In the genomic region with DNA sequence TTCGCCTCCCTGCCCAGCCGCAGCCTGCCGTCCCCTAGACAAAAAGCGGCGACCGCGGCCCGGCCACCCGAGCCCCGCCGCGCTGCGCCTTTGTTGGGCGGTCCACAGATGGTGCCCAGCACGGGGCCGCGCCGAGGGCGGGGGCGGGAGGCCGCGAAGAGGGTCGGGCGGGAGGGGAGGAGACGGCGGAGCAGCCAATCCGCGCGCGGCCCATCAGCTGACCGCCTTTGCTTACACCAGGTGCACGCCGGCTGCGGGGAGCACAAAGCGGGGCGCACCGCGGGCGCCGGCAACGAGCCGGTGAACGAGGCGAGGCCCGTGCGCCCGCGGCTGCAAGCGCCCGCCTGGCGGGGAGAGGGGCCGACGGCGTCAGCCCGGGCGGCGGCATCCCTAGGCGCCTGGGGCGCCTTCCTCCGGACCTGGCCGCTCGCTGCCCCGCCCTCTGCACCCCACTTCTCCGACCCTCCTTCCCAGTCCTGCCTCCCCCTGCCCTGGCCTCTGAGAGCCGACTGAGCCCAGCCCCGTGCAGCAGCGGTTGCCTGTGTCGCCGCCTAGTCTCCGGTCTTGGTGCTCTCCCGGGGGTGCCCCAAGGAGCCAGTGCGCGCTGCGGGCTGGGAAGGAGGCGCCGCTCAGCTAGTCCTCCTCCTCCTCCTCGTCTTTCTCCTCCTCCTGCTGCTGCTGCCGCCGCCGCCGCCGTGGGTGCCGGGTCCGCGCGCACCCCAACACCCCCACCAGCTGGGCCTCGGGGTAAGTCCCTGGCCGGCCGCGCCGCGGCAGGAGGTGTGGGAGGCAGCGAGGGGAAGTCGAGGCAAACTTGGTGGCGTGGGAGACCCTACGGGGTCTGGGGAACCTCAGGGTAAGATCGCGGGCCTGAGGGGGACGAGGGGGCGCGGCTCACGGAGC, we compare ENCODE assay signal across 8 cellular contexts. TPM values are rescaled to one million over a fixed set of nuclear protein-coding genes. Genes with fewer than 3 reads are reported as not detected.
DNase-seq lines count a peak whose midpoint lies in the region; ATAC-seq, FAIRE-seq and TF ChIP-seq lines count a peak whose summit lies in the region.

A gene (plus strand): TSS at position 259 of the 903 bp plus-strand sequence. CDS start 45,211 bp downstream, outside the sequence.

- peak within 1 kb of the TSS; percentile 81 to 98 for H3K4me2 ChIP-seq in H1 (ENCODE audit: insufficient read depth in 1 of 2, low read depth in 2 of 2, low read length in 2 of 2)

- H2BK120ac ChIP-seq in H1 (replicated peaks; ENCODE audit: low read depth, low read length), result peak within 1 kb of the TSS; percentile 31

- H3K4me3 Mint-ChIP-seq in activated CD4-positive, alpha-beta memory T cell treated with anti-CD3 and anti-CD28 coated beads for 36 hours, result peak within 1 kb of the TSS; percentile 67

- peaks cover 5 to 18% (median 9%) of the 10 kb centered on the region in 4 experiments; a peak in 6 of 7 replicates for H3K4me1 ChIP-seq in H1 (replicated peaks in 1 of 4; ENCODE audit: control insufficient read depth in 3 of 4, insufficient read depth in 4 of 4, low read length in 3 of 4)
- H3K4me1 ChIP-seq in mucosa of descending colon (ENCODE audit: low read depth), result peaks cover 9% of the 10 kb centered on the region

- H3K27ac ChIP-seq in H1 (ENCODE audit: low read depth, low read length), result peak within 1 kb of the TSS; percentile 93

- ATAC-seq in mucosa of descending colon, result peak; percentile 82

- H3K4me1 Mint-ChIP-seq in activated CD4-positive, alpha-beta memory T cell treated with anti-CD3 and anti-CD28 coated beads for 36 hours (ENCODE audit: low read depth), result peaks cover 9% of the 10 kb centered on the region

- peak within 1 kb of the TSS; percentile 99 for H3K4ac ChIP-seq in H1 (replicated peaks; ENCODE audit: insufficient read length, low read depth, low read length)

- TF ChIP-seq RAD21 in H1 (IDR thresholded peaks at IDR 0.05 in 1 of 2, conservative IDR thresholded peaks at IDR 0.05 in 1 of 2; ENCODE audit: low read depth in 2 of 2, low read length in 2 of 2), result 0 out of 4 replicates have a peak, but pooled peaks of 1 of the 2 experiments have one; percentile 0

- H3K23ac ChIP-seq in H1 (ENCODE audit: insufficient read length), result no peak within 1 kb of the TSS

- TF ChIP-seq POLR2A in H1 (IDR thresholded peaks at IDR 0.05; ENCODE audit: control extremely low read depth in 1 of 2, low read depth in 2 of 2, low read length in 2 of 2), result peak; percentile 89 to 98

- peak in 1 of 2 experiments; percentile 62; a peak in 1 of 3 replicates for TF ChIP-seq EP300 in H1 (IDR thresholded peaks at IDR 0.05; ENCODE audit: borderline replicate concordance in 1 of 2, low read depth in 2 of 2, low read length in 2 of 2)

- intact Hi-C loops in activated CD4-positive, alpha-beta memory T cell treated with anti-CD3 and anti-CD28 coated beads for 36 hours (cut with micrococcal nuclease), result loop anchor here (10.0 kb wide), 1 partner anchor 605 kb away; no protein-coding TSS in a partner anchor
- intact Hi-C loops in mucosa of descending colon (cut with DNase I, micrococcal nuclease), result no loop called here

- no peaks in the 10 kb centered on the region for H3K36me3 Mint-ChIP-seq in activated CD4-positive, alpha-beta memory T cell treated with anti-CD3 and anti-CD28 coated beads for 36 hours

- peaks cover 0 to 32% (median 4%) of the 10 kb centered on the region in 4 experiments; a peak in 4 of 8 replicates for H3K36me3 ChIP-seq in H1 (ENCODE audit: control insufficient read depth in 2 of 4, insufficient read depth in 4 of 4, low read length in 3 of 4)
- no peaks in the 10 kb centered on the region for H3K36me3 ChIP-seq in mucosa of descending colon (ENCODE audit: low read depth)

- H3K9me3 Mint-ChIP-seq in activated CD4-positive, alpha-beta memory T cell treated with anti-CD3 and anti-CD28 coated beads for 36 hours, result peaks cover 7% of the 10 kb centered on the region

- peak within 1 kb of the TSS; percentile 1; the same call in 1 of the 2 replicates for H2AK5ac ChIP-seq in H1 (ENCODE audit: low read depth, low read length)

- peaks cover 42% of the 10 kb centered on the region for H3K27me3 Mint-ChIP-seq in activated CD4-positive, alpha-beta memory T cell treated with anti-CD3 and anti-CD28 coated beads for 36 hours

- peak within 1 kb of the TSS; percentile 68; the same call in 1 of the 2 replicates for H2BK15ac ChIP-seq in H1 (ENCODE audit: low read length)

- peak; percentile 8 for DNase-seq in GM18507 (ENCODE audit: extremely low spot score, insufficient read length, low read depth)
- peak; percentile 2 for DNase-seq in LNCaP clone FGC (ENCODE audit: low read depth)
- peak; percentile 63 for DNase-seq in activated CD4-positive, alpha-beta memory T cell treated with anti-CD3 and anti-CD28 coated beads for 36 hours
- DNase-seq in H1 (ENCODE audit: low read depth in 1 of 2, low spot score in 2 of 2), result peak; percentile 69 to 88
- DNase-seq in mucosa of descending colon, result peak; percentile 64 to 73 (median 71)
- DNase-seq in stimulated activated CD8-positive, alpha-beta memory T cell treated with anti-CD3 and anti-CD28 coated beads, Interleukin-4, amount 100 ng/mL, for 48 hours, result peak; percentile 72
- DNase-seq in SKM-1 (lab: John Stamatoyannopoulos, UW; ENCODE audit: unreplicated experiment), result no peak
- no peak for DNase-seq in NAMALWA (ENCODE audit: low spot score)

- peaks cover 0 to 7% (median 2%) of the 10 kb centered on the region in 4 experiments; a peak in 5 of 7 replicates for H3K27me3 ChIP-seq in H1 (replicated peaks in 1 of 4; ENCODE audit: control insufficient read depth in 3 of 4, extremely low read depth in 1 of 4, insufficient read depth in 3 of 4, low read length in 3 of 4)

- H3K79me1 ChIP-seq in H1 (ENCODE audit: low read depth, low read length), result no peaks in the 10 kb centered on the region

- H3K9me3 ChIP-seq in H1 (ENCODE audit: insufficient read depth in 2 of 2, low read depth in 1 of 2, low read length in 1 of 2) (no peaks in the 10 kb centered on the region), mucosa of descending colon (no peaks in the 10 kb centered on the region)

- no peak within 1 kb of the TSS for H3K27ac Mint-ChIP-seq in activated CD4-positive, alpha-beta memory T cell treated with anti-CD3 and anti-CD28 coated beads for 36 hours

- H3K4me3 ChIP-seq in LNCaP clone FGC (ENCODE audit: low read depth, low read length) (peak within 1 kb of the TSS; percentile 76), H1 (ENCODE audit: extremely low read depth in 1 of 4, insufficient read depth in 2 of 4, low read depth in 3 of 4, low read length in 4 of 4) (peak within 1 kb of the TSS; percentile 84 to 94 (median 88)), mucosa of descending colon (no peak within 1 kb of the TSS)

- H4K20me1 ChIP-seq in H1 (replicated peaks in 1 of 2; ENCODE audit: control insufficient read depth in 1 of 2, insufficient read depth in 2 of 2, low read length in 2 of 2), result peaks cover 1 to 6% of the 10 kb centered on the region in 2 experiments

- TF ChIP-seq CTCF in LNCaP clone FGC (IDR thresholded peaks at IDR 0.05; ENCODE audit: control insufficient read depth, extremely low read depth, insufficient read depth) (peak; percentile 30; the same call in 1 of the 2 replicates), H1 (IDR thresholded peaks at IDR 0.05; ENCODE audit: control extremely low read depth in 1 of 3, insufficient read depth in 1 of 3, low read depth in 1 of 3, low read length in 3 of 3) (no peak), mucosa of descending colon (IDR thresholded peaks at IDR 0.05) (no peak)

- peak within 1 kb of the TSS; percentile 97 for H4K8ac ChIP-seq in H1 (ENCODE audit: extremely low read depth, insufficient read depth, low read length)

- H2BK5ac ChIP-seq in H1 (ENCODE audit: low read depth, low read length), result peak within 1 kb of the TSS; percentile 96

- peaks cover 12% of the 10 kb centered on the region for H3K23me2 ChIP-seq in H1 (ENCODE audit: low read depth, low read length)

- H3K56ac ChIP-seq in H1 (replicated peaks; ENCODE audit: insufficient read length, low read depth, low read length), result peak within 1 kb of the TSS; percentile 91

- POLR2A ChIA-PET in activated CD4-positive, alpha-beta memory T cell treated with anti-CD3 and anti-CD28 coated beads for 36 hours (lab: Charles Lee), result no interaction called here
- POLR2A ChIA-PET in H1 (lab: Charles Lee; ENCODE audit: partially characterized antibody), result interaction anchor here (0.8 to 9.8 kb wide), 37 partner anchors 9 to 694 kb away, joined by 3 to 115 read pairs (median 5); a partner anchor contains a TSS

- H3K79me2 ChIP-seq in H1 (ENCODE audit: control insufficient read depth in 1 of 2, insufficient read depth in 2 of 2, low read length in 2 of 2), result peaks cover 17 to 48% of the 10 kb centered on the region in 2 experiments

- H3K9ac ChIP-seq in H1 (replicated peaks in 1 of 4; ENCODE audit: extremely low read depth in 1 of 4, low read depth in 3 of 4, low read length in 3 of 4), result peak within 1 kb of the TSS; percentile 88 to 94 (median 90)

- H4K5ac ChIP-seq in H1 (ENCODE audit: insufficient read length, low read depth, low read length), result peak within 1 kb of the TSS; percentile 93

- H3K18ac ChIP-seq in H1 (ENCODE audit: extremely low read depth, low read length), result peak within 1 kb of the TSS; percentile 98

- FAIRE-seq in GM18507 (lab: Jason Lieb, UNC), result no peak
- no peak for FAIRE-seq in H1 (lab: Jason Lieb, UNC)

- H4K91ac ChIP-seq in H1 (replicated peaks; ENCODE audit: insufficient read length, low read length), result peak within 1 kb of the TSS; percentile 93

- peak within 1 kb of the TSS; percentile 92; the same call in 1 of the 2 replicates for H2BK20ac ChIP-seq in H1 (ENCODE audit: low read length)

- no peak within 1 kb of the TSS for H3K14ac ChIP-seq in H1 (ENCODE audit: insufficient read length)

- H2AFZ ChIP-seq in H1 (ENCODE audit: low read length), result peak within 1 kb of the TSS; percentile 61; the same call in 1 of the 2 replicates

- CTCF ChIA-PET in activated CD4-positive, alpha-beta memory T cell treated with anti-CD3 and anti-CD28 coated beads for 36 hours (lab: Charles Lee), result no interaction called here
- CTCF ChIA-PET in H1 (lab: Charles Lee; ENCODE audit: partially characterized antibody), result interaction anchor here (0.6 to 1.2 kb wide), 5 partner anchors 10 to 489 kb away, joined by 3 to 5 read pairs (median 3); no protein-coding TSS in a partner anchor

- peak within 1 kb of the TSS; percentile 95 for H2BK12ac ChIP-seq in H1 (ENCODE audit: low read depth, low read length)

- WGBS in H1 (ENCODE audit: extremely low coverage in 1 of 2, insufficient coverage in 1 of 2, insufficient read length in 1 of 2, insufficient replicate concordance in 2 of 2, low coverage in 1 of 2, low lambda C conversion rate in 2 of 2, missing lambda C conversion rate in 1 of 2), 2 experiments, result 1% methylated on average over 16 of the region's 102 CpGs; no CpG with 5 or more reads in 1 of the 2 experiments

RNA-seq across cellular contexts. Expression of the gene that starts here (rescaled TPM):
- under 1 TPM in 1 of 2 experiments, not detected in 1; 0.17 TPM for total RNA-seq in activated CD4-positive, alpha-beta memory T cell treated with anti-CD3 and anti-CD28 coated beads for 36 hours
- total RNA-seq in H1 (2021; fragmentation: NEBNext Ultra II Directional; extraction: Animal tissue kit (Norgen Biotek cat#: 25700)), result 199 TPM in 2 replicates
- polyA plus RNA-seq in H1 (2011; rRNA removed), result 128 and 159 TPM in 2 replicates
- polyA plus RNA-seq in H1 (2011; cell fraction: cytosol; rRNA removed), result 185 TPM
- 133 TPM for polyA plus RNA-seq in H1 (2011; cell fraction: nucleus; rRNA removed)
- polyA plus RNA-seq in H1 (2012, experiment 1 of 2), result 115 to 187 TPM (median 143 TPM) in 4 replicates
- 35.0 TPM for polyA plus RNA-seq in H1 (2012, experiment 2 of 2)
- polyA plus RNA-seq in H1 (2013, experiment 1 of 2), result 274 TPM
- polyA plus RNA-seq in H1 (2013, experiment 2 of 2), result 261 TPM
- polyA minus RNA-seq in H1 (2011; rRNA and poly(A)+ RNA removed), result 218 and 267 TPM in 2 replicates
- 129 TPM for polyA minus RNA-seq in H1 (2011; cell fraction: cytosol; rRNA and poly(A)+ RNA removed)
- 394 TPM for polyA minus RNA-seq in H1 (2011; cell fraction: nucleus; rRNA and poly(A)+ RNA removed)
- 1 to 10 TPM in 2 of 3 donors, under 1 TPM in 1; 0.31 to 1.4 (median 1.2) TPM for total RNA-seq in mucosa of descending colon

Comparison
In these comparisons a context has a peak if more than half of its experiments do, and no peak if none do; other contexts are left out.
1. RNA of the gene that starts here (total RNA-seq): 199 TPM in H1; 0.31 to 1.4 TPM in mucosa of descending colon and 0.17 TPM in activated CD4-positive, alpha-beta memory T cell treated with anti-CD3 and anti-CD28 coated beads for 36 hours; every median in the first group is over 10 times any median in the second.
2. Peak in DNase-seq in activated CD4-positive, alpha-beta memory T cell treated with anti-CD3 and anti-CD28 coated beads for 36 hours; RNA of the gene not detected or under 1 TPM.
3. DNase-seq: peak in GM18507 (single experiment), LNCaP clone FGC (single experiment), H1 (2 of 2), mucosa of descending colon (3 of 3) and stimulated activated CD8-positive, alpha-beta memory T cell treated with anti-CD3 and anti-CD28 coated beads, Interleukin-4, amount 100 ng/mL, for 48 hours (single experiment); none in SKM-1 (single experiment) and NAMALWA (single experiment).